Comparison of ENCODE assay signal across 1 cellular context in the genomic region with DNA sequence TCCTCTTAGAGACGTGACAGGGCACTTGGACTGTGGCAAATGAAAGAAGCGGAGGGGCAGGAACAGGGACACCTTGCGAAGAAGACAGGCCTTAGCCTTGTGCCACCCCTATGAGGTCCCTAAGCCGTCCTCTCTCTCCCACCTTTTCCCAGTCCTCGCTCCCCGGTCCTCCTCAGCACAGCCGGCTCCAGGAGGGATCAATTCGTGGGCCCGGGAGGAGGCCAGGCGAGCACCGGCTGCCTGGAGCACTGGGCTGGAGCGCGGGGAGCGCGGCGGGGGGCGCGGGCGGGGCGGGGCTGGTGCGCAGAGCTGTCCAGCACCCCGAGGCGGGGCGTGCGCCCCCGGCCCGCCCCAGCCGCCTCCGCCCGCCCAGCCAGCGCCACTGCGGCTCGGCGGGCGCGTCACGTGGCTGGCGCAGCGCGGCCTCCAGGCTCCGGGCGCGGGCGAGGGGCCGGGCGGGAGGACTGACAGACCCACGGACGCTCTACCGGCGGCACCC.
TF ChIP-seq lines count a peak whose summit lies in the region.

LRP3 (plus strand) TSS at position 467 of the 499 bp plus-strand sequence. CDS start 456 bp downstream, outside the sequence.

TF ChIP-seq in HEK293, 187 proteins besides CTCF, POLR2A, EP300 and RAD21 (continued from another document and continues in another):
- TF ChIP-seq, protein P1, sequence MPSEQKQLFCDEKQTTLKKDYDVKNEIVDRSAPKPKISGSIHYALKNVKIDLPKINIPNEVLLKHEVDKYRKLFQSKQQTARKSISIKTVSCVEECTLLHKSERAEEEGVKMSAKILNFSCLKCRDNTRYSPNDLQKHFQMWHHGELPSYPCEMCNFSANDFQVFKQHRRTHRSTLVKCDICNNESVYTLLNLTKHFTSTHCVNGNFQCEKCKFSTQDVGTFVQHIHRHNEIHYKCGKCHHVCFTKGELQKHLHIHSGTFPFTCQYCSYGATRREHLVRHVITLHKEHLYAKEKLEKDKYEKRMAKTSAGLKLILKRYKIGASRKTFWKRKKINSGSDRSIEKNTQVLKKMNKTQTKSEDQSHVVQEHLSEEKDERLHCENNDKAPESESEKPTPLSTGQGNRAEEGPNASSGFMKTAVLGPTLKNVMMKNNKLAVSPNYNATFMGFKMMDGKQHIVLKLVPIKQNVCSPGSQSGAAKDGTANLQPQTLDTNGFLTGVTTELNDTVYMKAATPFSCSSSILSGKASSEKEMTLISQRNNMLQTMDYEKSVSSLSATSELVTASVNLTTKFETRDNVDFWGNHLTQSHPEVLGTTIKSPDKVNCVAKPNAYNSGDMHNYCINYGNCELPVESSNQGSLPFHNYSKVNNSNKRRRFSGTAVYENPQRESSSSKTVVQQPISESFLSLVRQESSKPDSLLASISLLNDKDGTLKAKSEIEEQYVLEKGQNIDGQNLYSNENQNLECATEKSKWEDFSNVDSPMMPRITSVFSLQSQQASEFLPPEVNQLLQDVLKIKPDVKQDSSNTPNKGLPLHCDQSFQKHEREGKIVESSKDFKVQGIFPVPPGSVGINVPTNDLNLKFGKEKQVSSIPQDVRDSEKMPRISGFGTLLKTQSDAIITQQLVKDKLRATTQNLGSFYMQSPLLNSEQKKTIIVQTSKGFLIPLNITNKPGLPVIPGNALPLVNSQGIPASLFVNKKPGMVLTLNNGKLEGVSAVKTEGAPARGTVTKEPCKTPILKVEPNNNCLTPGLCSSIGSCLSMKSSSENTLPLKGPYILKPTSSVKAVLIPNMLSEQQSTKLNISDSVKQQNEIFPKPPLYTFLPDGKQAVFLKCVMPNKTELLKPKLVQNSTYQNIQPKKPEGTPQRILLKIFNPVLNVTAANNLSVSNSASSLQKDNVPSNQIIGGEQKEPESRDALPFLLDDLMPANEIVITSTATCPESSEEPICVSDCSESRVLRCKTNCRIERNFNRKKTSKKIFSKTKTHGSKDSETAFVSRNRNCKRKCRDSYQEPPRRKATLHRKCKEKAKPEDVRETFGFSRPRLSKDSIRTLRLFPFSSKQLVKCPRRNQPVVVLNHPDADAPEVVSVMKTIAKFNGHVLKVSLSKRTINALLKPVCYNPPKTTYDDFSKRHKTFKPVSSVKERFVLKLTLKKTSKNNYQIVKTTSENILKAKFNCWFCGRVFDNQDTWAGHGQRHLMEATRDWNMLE (tag by site-specific recombination; conservative IDR thresholded peaks at IDR 0.05; ENCODE audit: low read depth), result no peak
- TF ChIP-seq, protein P2, sequence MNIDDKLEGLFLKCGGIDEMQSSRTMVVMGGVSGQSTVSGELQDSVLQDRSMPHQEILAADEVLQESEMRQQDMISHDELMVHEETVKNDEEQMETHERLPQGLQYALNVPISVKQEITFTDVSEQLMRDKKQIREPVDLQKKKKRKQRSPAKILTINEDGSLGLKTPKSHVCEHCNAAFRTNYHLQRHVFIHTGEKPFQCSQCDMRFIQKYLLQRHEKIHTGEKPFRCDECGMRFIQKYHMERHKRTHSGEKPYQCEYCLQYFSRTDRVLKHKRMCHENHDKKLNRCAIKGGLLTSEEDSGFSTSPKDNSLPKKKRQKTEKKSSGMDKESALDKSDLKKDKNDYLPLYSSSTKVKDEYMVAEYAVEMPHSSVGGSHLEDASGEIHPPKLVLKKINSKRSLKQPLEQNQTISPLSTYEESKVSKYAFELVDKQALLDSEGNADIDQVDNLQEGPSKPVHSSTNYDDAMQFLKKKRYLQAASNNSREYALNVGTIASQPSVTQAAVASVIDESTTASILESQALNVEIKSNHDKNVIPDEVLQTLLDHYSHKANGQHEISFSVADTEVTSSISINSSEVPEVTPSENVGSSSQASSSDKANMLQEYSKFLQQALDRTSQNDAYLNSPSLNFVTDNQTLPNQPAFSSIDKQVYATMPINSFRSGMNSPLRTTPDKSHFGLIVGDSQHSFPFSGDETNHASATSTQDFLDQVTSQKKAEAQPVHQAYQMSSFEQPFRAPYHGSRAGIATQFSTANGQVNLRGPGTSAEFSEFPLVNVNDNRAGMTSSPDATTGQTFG (tag by site-specific recombination; IDR thresholded peaks at IDR 0.05; ENCODE audit: borderline replicate concordance), result no peak
- TF ChIP-seq YY1 (tag by site-specific recombination; IDR thresholded peaks at IDR 0.05) (no peak), SETDB1 (IDR thresholded peaks at IDR 0.05; ENCODE audit: insufficient read length, low read length) (no peak), ZNF37A (tag by site-specific recombination; IDR thresholded peaks at IDR 0.05) (no peak), GFI1B (tag by site-specific recombination; IDR thresholded peaks at IDR 0.05) (0 out of 2 replicates have a peak, but pooled peaks have one; percentile 16), ZSCAN23 (tag by site-specific recombination; IDR thresholded peaks at IDR 0.05) (no peak), ZNF701 (tag by site-specific recombination; IDR thresholded peaks at IDR 0.05) (no peak), KLF8 (tag by site-specific recombination; IDR thresholded peaks at IDR 0.05) (peak; percentile 29; the same call in 1 of the 2 replicates), HOXC10 (CRISPR knock-in tag; IDR thresholded peaks at IDR 0.05) (no peak), ZNF354C (tag by site-specific recombination; IDR thresholded peaks at IDR 0.05; ENCODE audit: borderline replicate concordance, low read depth) (no peak), ZNF292 (tag by site-specific recombination; IDR thresholded peaks at IDR 0.05; ENCODE audit: borderline replicate concordance, low read depth) (no peak), ZNF626 (tag by site-specific recombination; IDR thresholded peaks at IDR 0.05) (no peak), ZNF585B (tag by site-specific recombination; IDR thresholded peaks at IDR 0.05) (no peak), ZNF175 (tag by site-specific recombination; IDR thresholded peaks at IDR 0.05) (no peak), OVOL3 (tag by site-specific recombination; IDR thresholded peaks at IDR 0.05) (no peak), ZNF155 (tag by site-specific recombination; IDR thresholded peaks at IDR 0.05) (no peak), ZNF394 (tag by site-specific recombination; IDR thresholded peaks at IDR 0.05; ENCODE audit: borderline replicate concordance) (no peak), SCRT2 (tag by site-specific recombination; IDR thresholded peaks at IDR 0.05) (no peak), PATZ1 (tag by site-specific recombination; IDR thresholded peaks at IDR 0.05) (peak; percentile 41; the same call in 1 of the 2 replicates), ZNF280D (tag by site-specific recombination; IDR thresholded peaks at IDR 0.05) (no peak), ZNF366 (tag by site-specific recombination; conservative IDR thresholded peaks at IDR 0.05) (no peak), ZNF785 (tag by site-specific recombination; IDR thresholded peaks at IDR 0.05) (no peak), ZNF768 (tag by site-specific recombination; IDR thresholded peaks at IDR 0.05) (no peak), ZNF157 (tag by site-specific recombination; IDR thresholded peaks at IDR 0.05) (no peak), ZNF121 (tag by site-specific recombination; IDR thresholded peaks at IDR 0.05) (no peak), ZNF311 (tag by site-specific recombination; IDR thresholded peaks at IDR 0.05; ENCODE audit: borderline replicate concordance) (no peak), ZNF350 (tag by site-specific recombination; IDR thresholded peaks at IDR 0.05) (no peak), ZBTB21 (tag by site-specific recombination; IDR thresholded peaks at IDR 0.05) (no peak), HOXD13 (CRISPR knock-in tag; IDR thresholded peaks at IDR 0.05; ENCODE audit: borderline replicate concordance) (no peak), ZNF169 (tag by site-specific recombination; IDR thresholded peaks at IDR 0.05) (no peak), ZNF341 (tag by site-specific recombination; IDR thresholded peaks at IDR 0.05; ENCODE audit: low read depth) (no peak)
- TF ChIP-seq, protein P3, sequence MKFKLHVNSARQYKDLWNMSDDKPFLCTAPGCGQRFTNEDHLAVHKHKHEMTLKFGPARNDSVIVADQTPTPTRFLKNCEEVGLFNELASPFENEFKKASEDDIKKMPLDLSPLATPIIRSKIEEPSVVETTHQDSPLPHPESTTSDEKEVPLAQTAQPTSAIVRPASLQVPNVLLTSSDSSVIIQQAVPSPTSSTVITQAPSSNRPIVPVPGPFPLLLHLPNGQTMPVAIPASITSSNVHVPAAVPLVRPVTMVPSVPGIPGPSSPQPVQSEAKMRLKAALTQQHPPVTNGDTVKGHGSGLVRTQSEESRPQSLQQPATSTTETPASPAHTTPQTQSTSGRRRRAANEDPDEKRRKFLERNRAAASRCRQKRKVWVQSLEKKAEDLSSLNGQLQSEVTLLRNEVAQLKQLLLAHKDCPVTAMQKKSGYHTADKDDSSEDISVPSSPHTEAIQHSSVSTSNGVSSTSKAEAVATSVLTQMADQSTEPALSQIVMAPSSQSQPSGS (tag by site-specific recombination; IDR thresholded peaks at IDR 0.05; ENCODE audit: low read depth), result no peak
- TF ChIP-seq, protein P4, sequence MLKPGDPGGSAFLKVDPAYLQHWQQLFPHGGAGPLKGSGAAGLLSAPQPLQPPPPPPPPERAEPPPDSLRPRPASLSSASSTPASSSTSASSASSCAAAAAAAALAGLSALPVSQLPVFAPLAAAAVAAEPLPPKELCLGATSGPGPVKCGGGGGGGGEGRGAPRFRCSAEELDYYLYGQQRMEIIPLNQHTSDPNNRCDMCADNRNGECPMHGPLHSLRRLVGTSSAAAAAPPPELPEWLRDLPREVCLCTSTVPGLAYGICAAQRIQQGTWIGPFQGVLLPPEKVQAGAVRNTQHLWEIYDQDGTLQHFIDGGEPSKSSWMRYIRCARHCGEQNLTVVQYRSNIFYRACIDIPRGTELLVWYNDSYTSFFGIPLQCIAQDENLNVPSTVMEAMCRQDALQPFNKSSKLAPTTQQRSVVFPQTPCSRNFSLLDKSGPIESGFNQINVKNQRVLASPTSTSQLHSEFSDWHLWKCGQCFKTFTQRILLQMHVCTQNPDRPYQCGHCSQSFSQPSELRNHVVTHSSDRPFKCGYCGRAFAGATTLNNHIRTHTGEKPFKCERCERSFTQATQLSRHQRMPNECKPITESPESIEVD (tag by site-specific recombination; IDR thresholded peaks at IDR 0.05), result no peak
- TF ChIP-seq, protein P5, sequence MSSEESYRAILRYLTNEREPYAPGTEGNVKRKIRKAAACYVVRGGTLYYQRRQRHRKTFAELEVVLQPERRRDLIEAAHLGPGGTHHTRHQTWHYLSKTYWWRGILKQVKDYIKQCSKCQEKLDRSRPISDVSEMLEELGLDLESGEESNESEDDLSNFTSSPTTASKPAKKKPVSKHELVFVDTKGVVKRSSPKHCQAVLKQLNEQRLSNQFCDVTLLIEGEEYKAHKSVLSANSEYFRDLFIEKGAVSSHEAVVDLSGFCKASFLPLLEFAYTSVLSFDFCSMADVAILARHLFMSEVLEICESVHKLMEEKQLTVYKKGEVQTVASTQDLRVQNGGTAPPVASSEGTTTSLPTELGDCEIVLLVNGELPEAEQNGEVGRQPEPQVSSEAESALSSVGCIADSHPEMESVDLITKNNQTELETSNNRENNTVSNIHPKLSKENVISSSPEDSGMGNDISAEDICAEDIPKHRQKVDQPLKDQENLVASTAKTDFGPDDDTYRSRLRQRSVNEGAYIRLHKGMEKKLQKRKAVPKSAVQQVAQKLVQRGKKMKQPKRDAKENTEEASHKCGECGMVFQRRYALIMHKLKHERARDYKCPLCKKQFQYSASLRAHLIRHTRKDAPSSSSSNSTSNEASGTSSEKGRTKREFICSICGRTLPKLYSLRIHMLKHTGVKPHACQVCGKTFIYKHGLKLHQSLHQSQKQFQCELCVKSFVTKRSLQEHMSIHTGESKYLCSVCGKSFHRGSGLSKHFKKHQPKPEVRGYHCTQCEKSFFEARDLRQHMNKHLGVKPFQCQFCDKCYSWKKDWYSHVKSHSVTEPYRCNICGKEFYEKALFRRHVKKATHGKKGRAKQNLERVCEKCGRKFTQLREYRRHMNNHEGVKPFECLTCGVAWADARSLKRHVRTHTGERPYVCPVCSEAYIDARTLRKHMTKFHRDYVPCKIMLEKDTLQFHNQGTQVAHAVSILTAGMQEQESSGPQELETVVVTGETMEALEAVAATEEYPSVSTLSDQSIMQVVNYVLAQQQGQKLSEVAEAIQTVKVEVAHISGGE (tag by site-specific recombination; conservative IDR thresholded peaks at IDR 0.05; ENCODE audit: low read depth), result peak; percentile 18; the same call in 1 of the 2 replicates
